ENCODE assay signal across 9 cellular contexts in the genomic region with DNA sequence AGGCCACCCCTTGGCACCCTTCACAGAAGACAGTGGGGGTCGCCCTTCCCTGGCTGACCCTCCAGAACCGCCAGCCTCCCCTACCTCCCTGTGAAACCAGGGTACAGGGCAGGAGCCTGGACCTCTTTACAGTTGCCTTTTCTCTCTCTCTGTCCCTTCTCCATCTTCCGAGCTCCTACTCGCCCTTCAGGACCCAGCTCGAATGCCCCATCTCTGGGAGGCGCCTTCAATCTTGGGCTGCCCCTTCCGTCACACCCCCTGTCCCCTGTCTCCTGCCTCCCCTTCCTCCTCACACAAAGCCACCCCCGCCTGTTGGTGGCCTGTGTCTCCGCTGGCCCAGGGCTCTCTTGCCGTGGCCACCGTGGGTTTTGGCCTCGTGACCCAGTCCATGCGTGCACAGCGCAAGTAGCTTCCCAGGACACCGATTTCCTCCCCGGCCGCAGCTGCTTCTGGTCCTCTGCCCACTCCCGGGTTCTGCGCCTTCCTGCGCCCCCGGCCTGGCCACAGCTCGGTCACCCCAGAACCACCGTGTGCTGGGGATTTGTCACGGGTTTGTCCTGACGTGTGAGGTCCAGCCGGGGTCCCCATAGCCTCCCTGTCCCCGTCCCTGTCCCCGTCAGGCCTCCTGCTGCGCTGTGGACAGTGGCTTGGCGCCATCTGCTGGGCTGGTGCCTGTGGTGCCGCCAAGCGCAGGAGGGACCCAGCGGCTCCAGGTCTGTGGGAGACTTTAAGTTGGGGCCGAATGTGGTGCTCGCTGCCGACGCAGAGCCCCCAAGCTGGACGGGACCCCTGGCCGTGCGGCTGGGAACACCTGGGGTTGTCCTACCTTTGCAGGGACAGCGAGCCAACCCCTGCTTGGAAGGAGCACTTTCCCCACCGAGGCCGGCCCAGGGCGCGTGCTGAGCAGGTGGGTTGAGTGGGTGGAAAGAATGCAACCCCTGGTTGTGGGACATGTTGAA. TPM values are rescaled to one million over a fixed set of nuclear protein-coding genes. Genes with fewer than 3 reads are reported as not detected.
DNase-seq lines count a peak whose midpoint lies in the region; ATAC-seq and TF ChIP-seq lines count a peak whose summit lies in the region.
"Had no signal": no experiment of that assay in that cellular context is flagged by ENCODE, and none has a peak within 500 bp of the region (broad histone marks: within the 10 kb centered on the region; RNA-seq: fewer than 3 reads in every experiment).

No MANE protein-coding gene starts in this region.

- no peak overlapping the region for H3K18ac ChIP-seq in H9 (ENCODE audit: insufficient read length, low read depth, low read length)

- peak; percentile 94 for TF ChIP-seq CTCF in BE2C (IDR thresholded peaks at IDR 0.05; ENCODE audit: low read depth, low read length)
- peak; percentile 96 for TF ChIP-seq CTCF in H9 (conservative IDR thresholded peaks at IDR 0.05)
- TF ChIP-seq CTCF in foreskin fibroblast (IDR thresholded peaks at IDR 0.05; ENCODE audit: low read depth, low read length): peak; percentile 98
- peak; percentile 98 for TF ChIP-seq CTCF in thoracic aorta (IDR thresholded peaks at IDR 0.05)

- H4K91ac ChIP-seq in H9 (ENCODE audit: insufficient read length, low read depth, low read length): no peak overlapping the region

- peaks cover 3 to 5% of the 10 kb centered on the region in 2 experiments; a peak in 3 of 5 replicates for H3K9me3 Mint-ChIP-seq in H9
- no peaks in the 10 kb centered on the region for H3K9me3 Mint-ChIP-seq in activated T-helper 2 cell treated with anti-CD3 and anti-CD28 coated beads, Interferon-gamma antibody, Interleukin-2, Interleukin-4, amounts not matched to agents 10 μg/mL and 5 μg/mL and 100 μg/mL, durations not matched to agents 14 hours and 24 hours and 36 hours

- H3K23ac ChIP-seq in H9 (ENCODE audit: insufficient read length, low read depth, low read length): no peak overlapping the region

- H3K4me3 ChIP-seq in BE2C (ENCODE audit: low read depth, low read length) (peak overlapping the region; percentile 31; the same call in 1 of the 2 replicates), foreskin fibroblast (ENCODE audit: low read depth in 1 of 2, low read length in 2 of 2) (peak overlapping the region in 1 of 2 donors; percentile 12), thoracic aorta (peak overlapping the region; percentile 61)

- no peak overlapping the region for H2BK120ac ChIP-seq in H9 (ENCODE audit: low read depth, low read length, poor library complexity, severe bottlenecking)

- no peaks in the 10 kb centered on the region for H4K20me1 ChIP-seq in H9 (ENCODE audit: control insufficient read depth, insufficient read depth, insufficient read length)

- H3K36me3 Mint-ChIP-seq in H9 (ENCODE audit: insufficient read depth in 1 of 3, low read depth in 3 of 3): no peaks in the 10 kb centered on the region; a peak in 1 of 7 replicates
- H3K36me3 Mint-ChIP-seq in activated T-helper 2 cell treated with anti-CD3 and anti-CD28 coated beads, Interferon-gamma antibody, Interleukin-2, Interleukin-4, amounts not matched to agents 10 μg/mL and 5 μg/mL and 100 μg/mL, durations not matched to agents 14 hours and 24 hours and 36 hours (ENCODE audit: low read depth): no peaks in the 10 kb centered on the region

- no peaks in the 10 kb centered on the region for H3K79me1 ChIP-seq in H9 (ENCODE audit: insufficient read depth, low read depth, low read length, poor library complexity, severe bottlenecking)

- H2BK15ac ChIP-seq in H9 (ENCODE audit: low read depth, low read length): no peak overlapping the region

- no peak overlapping the region for H3T11ph ChIP-seq in H9 (ENCODE audit: low read length)

- H3K4me1 ChIP-seq in BE2C (peaks cover 3% of the 10 kb centered on the region; the same call in 1 of the 2 replicates), H9 (ENCODE audit: insufficient read depth, low read length) (no peaks in the 10 kb centered on the region), thoracic aorta (ENCODE audit: control insufficient read depth in 1 of 2, low read depth in 2 of 2) (peaks cover 9 to 24% of the 10 kb centered on the region in 2 donors)

- no peak overlapping the region for H4K5ac ChIP-seq in H9 (ENCODE audit: insufficient read length, low read depth, low read length)

- no peak overlapping the region for H2BK12ac ChIP-seq in H9 (ENCODE audit: insufficient read length, low read depth, low read length)

- DNase-seq in BE2C (peak; percentile 86), H9 (peak; percentile 75), RPMI7951 (ENCODE audit: low read depth) (peak; percentile 36), foreskin fibroblast (peak; percentile 45 to 81), nucleus accumbens (lab: John Stamatoyannopoulos, UW) (peak in 51 of 56 donors; percentile 17 to 86 (median 56)), thoracic aorta (ENCODE audit: low spot score) (peak; percentile 31)
- peak; percentile 65 for DNase-seq in activated T-helper 2 cell treated with anti-CD3 and anti-CD28 coated beads, Interferon-gamma antibody, Interleukin-2, Interleukin-4, amounts not matched to agents 10 μg/mL and 5 μg/mL and 100 μg/mL, durations not matched to agents 14 hours and 24 hours and 36 hours (ENCODE audit: low spot score)

- H3K14ac ChIP-seq in H9 (ENCODE audit: insufficient read depth, low read length): no peak overlapping the region; the same call in 1 of the 2 replicates

- H3K9ac ChIP-seq in H9 (ENCODE audit: extremely low read depth, insufficient read length, low read length): no peak overlapping the region

- ATAC-seq in thoracic aorta (ENCODE audit: insufficient number of reproducible peaks, low FRiP score, low read depth) (no peak), HG02588 (IDR thresholded peaks at IDR 0.05; ENCODE audit: unreplicated experiment) (no peak)

- H3K4me3 Mint-ChIP-seq in H9: no peak overlapping the region
- no peak overlapping the region for H3K4me3 Mint-ChIP-seq in activated T-helper 2 cell treated with anti-CD3 and anti-CD28 coated beads, Interferon-gamma antibody, Interleukin-2, Interleukin-4, amounts not matched to agents 10 μg/mL and 5 μg/mL and 100 μg/mL, durations not matched to agents 14 hours and 24 hours and 36 hours (ENCODE audit: low read depth)
- H3K4me3 Mint-ChIP-seq: stimulated activated naive CD8-positive, alpha-beta T cell treated with anti-CD3 and anti-CD28 coated beads, Interleukin-15, Interleukin-2, amounts not matched to agents 100 ng/mL and 50 ng/mL, for 24 hours had no signal

- H3K27ac Mint-ChIP-seq in H9: no peak overlapping the region
- no peak overlapping the region for H3K27ac Mint-ChIP-seq in activated T-helper 2 cell treated with anti-CD3 and anti-CD28 coated beads, Interferon-gamma antibody, Interleukin-2, Interleukin-4, amounts not matched to agents 10 μg/mL and 5 μg/mL and 100 μg/mL, durations not matched to agents 14 hours and 24 hours and 36 hours
- H3K27ac Mint-ChIP-seq: stimulated activated naive CD8-positive, alpha-beta T cell treated with anti-CD3 and anti-CD28 coated beads, Interleukin-15, Interleukin-2, amounts not matched to agents 100 ng/mL and 50 ng/mL, for 24 hours had no signal

- H3K79me2 ChIP-seq in H9 (ENCODE audit: insufficient read depth, low read length): no peaks in the 10 kb centered on the region

- H3K36me3 ChIP-seq in BE2C (no peaks in the 10 kb centered on the region), thoracic aorta (no peaks in the 10 kb centered on the region)

- H3K27me3 ChIP-seq in BE2C (no peaks in the 10 kb centered on the region), H9 (ENCODE audit: insufficient read depth, low read length) (no peaks in the 10 kb centered on the region), thoracic aorta (replicated peaks; ENCODE audit: insufficient read depth) (no peaks in the 10 kb centered on the region)

- WGBS in H9 (ENCODE audit: extremely low coverage, insufficient read length, low lambda C conversion rate): no CpG with 5 or more reads among the region's 45 CpGs

- no peak overlapping the region for H3K4ac ChIP-seq in H9 (ENCODE audit: low read depth, low read length)

- H3K56ac ChIP-seq in H9 (ENCODE audit: insufficient read length, low read depth, low read length): no peak overlapping the region

- H3K27ac ChIP-seq in H9 (ENCODE audit: insufficient read length, low read depth, low read length): no peak overlapping the region
- no peak overlapping the region for H3K27ac ChIP-seq in thoracic aorta

- no peak overlapping the region for H2AK5ac ChIP-seq in H9 (ENCODE audit: insufficient read length, low read length)

- no peak overlapping the region for H2AFZ ChIP-seq in H9 (ENCODE audit: low read length)

- H4K8ac ChIP-seq in H9 (replicated peaks; ENCODE audit: insufficient read length, low read depth, low read length): no peak overlapping the region

- H3K4me1 Mint-ChIP-seq in H9: peaks cover 3 to 4% of the 10 kb centered on the region in 2 experiments; a peak in 2 of 4 replicates
- H3K4me1 Mint-ChIP-seq in activated T-helper 2 cell treated with anti-CD3 and anti-CD28 coated beads, Interferon-gamma antibody, Interleukin-2, Interleukin-4, amounts not matched to agents 10 μg/mL and 5 μg/mL and 100 μg/mL, durations not matched to agents 14 hours and 24 hours and 36 hours (ENCODE audit: low read depth): peaks cover 2% of the 10 kb centered on the region

- intact Hi-C loops in activated T-helper 2 cell treated with anti-CD3 and anti-CD28 coated beads, Interferon-gamma antibody, Interleukin-2, Interleukin-4, amounts not matched to agents 10 μg/mL and 5 μg/mL and 100 μg/mL, durations not matched to agents 14 hours and 24 hours and 36 hours (cut with micrococcal nuclease): loop anchor here (1.0 to 2.0 kb wide), 2 partner anchors 33 to 156 kb away; no protein-coding TSS in a partner anchor

- H2BK5ac ChIP-seq in H9 (ENCODE audit: insufficient read length, low read length): no peak overlapping the region

- no peaks in the 10 kb centered on the region for H3K9me3 ChIP-seq in BE2C
- no peaks in the 10 kb centered on the region for H3K9me3 ChIP-seq in H9 (ENCODE audit: control insufficient read depth, low read depth, low read length)
- no peaks in the 10 kb centered on the region for H3K9me3 ChIP-seq in thoracic aorta

- H3K23me2 ChIP-seq in H9 (ENCODE audit: insufficient read length, low read depth, low read length, poor library complexity, severe bottlenecking): no peaks in the 10 kb centered on the region

- H3K4me2 ChIP-seq in H9 (ENCODE audit: insufficient read depth, insufficient read length, low read length): peak overlapping the region; percentile 8

- peaks cover 20% of the 10 kb centered on the region for H3K27me3 Mint-ChIP-seq in H9 (ENCODE audit: low read depth)
- H3K27me3 Mint-ChIP-seq in activated T-helper 2 cell treated with anti-CD3 and anti-CD28 coated beads, Interferon-gamma antibody, Interleukin-2, Interleukin-4, amounts not matched to agents 10 μg/mL and 5 μg/mL and 100 μg/mL, durations not matched to agents 14 hours and 24 hours and 36 hours (ENCODE audit: low read depth): no peaks in the 10 kb centered on the region

- no peak overlapping the region for H2BK20ac ChIP-seq in H9 (ENCODE audit: low read depth, low read length, poor library complexity, severe bottlenecking)

RNA-seq across cellular contexts. Expression of a gene that starts 4.0 kb away (rescaled TPM):
- 50.2 TPM for polyA plus RNA-seq in BE2C (2012; ENCODE audit: insufficient read depth, insufficient read length, low read depth)
- total RNA-seq in H9 (2021): 48.1 and 48.3 TPM in 2 replicates
- total RNA-seq in RPMI7951 (2014; rRNA removed; shearing (Covaris generic)): 12.1 and 15.0 TPM in 2 replicates
- 43.1 and 43.5 TPM in 2 replicates for total RNA-seq in activated T-helper 2 cell treated with anti-CD3 and anti-CD28 coated beads, Interferon-gamma antibody, Interleukin-2, Interleukin-4, amounts not matched to agents 10 μg/mL and 5 μg/mL and 100 μg/mL, durations not matched to agents 14 hours and 24 hours and 36 hours
- total RNA-seq in thoracic aorta: 10 to 100 TPM; 38.9 to 40.1 TPM

RNA-seq across cellular contexts. Expression of a gene that starts 27.6 kb away (rescaled TPM):
- polyA plus RNA-seq in BE2C (2012; ENCODE audit: insufficient read depth, insufficient read length, low read depth): 7.1 TPM
- total RNA-seq in H9 (2021) (11.5 TPM in 2 replicates), thoracic aorta (10 to 100 TPM; 69.2 to 79.7 TPM)
- 4.1 and 4.5 TPM in 2 replicates for total RNA-seq in RPMI7951 (2014; rRNA removed; shearing (Covaris generic))
- total RNA-seq in activated T-helper 2 cell treated with anti-CD3 and anti-CD28 coated beads, Interferon-gamma antibody, Interleukin-2, Interleukin-4, amounts not matched to agents 10 μg/mL and 5 μg/mL and 100 μg/mL, durations not matched to agents 14 hours and 24 hours and 36 hours: 5.4 and 5.5 TPM in 2 replicates

Comparison
In these comparisons a context has a peak if more than half of its experiments do, and no peak if none do; other contexts are left out.
1. DNase-seq: peak in every context shown above with its lines; median percentile 86 in BE2C; 75 in H9; 65 in activated T-helper 2 cell treated with anti-CD3 and anti-CD28 coated beads, Interferon-gamma antibody, Interleukin-2, Interleukin-4, amounts not matched to agents 10 μg/mL and 5 μg/mL and 100 μg/mL, durations not matched to agents 14 hours and 24 hours and 36 hours; 63 in foreskin fibroblast; 56 in nucleus accumbens; 36 in RPMI7951; 31 in thoracic aorta.